Comparison of ENCODE assay signal across 23 cellular contexts in the genomic region with DNA sequence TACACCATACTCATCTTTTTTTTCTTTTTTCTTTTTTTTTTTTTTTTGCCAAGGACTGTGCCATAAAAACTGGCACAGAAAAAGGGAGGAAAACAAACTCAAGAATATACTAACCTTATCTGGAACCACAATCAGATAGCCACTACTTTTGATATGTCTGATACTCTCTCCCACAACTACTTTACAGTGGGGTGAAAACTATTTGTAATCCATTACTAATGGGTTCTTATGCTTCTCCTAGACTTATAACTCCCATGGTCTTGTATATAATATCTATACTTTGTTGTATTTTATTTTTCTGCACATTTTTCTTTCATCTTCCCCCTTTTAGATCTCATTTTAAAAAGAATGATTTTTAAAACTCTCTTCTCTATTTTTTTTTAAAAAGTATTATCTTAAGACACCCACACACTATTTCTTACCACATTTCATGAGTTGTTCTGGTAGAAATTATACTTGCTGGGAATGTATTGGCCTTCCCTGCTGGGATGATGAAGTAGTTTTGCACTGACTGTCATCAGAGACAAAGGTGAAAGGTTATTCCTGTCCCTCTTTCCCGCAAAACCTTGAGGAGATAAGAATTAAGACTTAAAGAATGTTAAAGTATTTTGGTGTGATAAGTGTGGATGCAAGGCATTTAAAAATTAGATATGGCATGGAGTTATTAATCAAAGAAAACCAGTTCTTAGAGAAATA.
"Had no signal": no experiment of that assay in that cellular context is flagged by ENCODE, and none has a peak within 500 bp of the region (broad histone marks: within the 10 kb centered on the region; RNA-seq: fewer than 3 reads in every experiment).

No MANE protein-coding gene starts in this region.

- ATAC-seq: body of pancreas; effector memory CD8-positive, alpha-beta T cell; esophagus mucosa; left lung; naive thymus-derived CD4-positive, alpha-beta T cell; sciatic nerve had no signal

- H3K27ac Mint-ChIP-seq: activated naive CD8-positive, alpha-beta T cell treated with anti-CD3 and anti-CD28 coated beads, Interleukin-2, amount 10 ng/mL, durations not matched to agents 7 days and 5 days had no signal

- H3K27me3 Mint-ChIP-seq: effector memory CD8-positive, alpha-beta T cell had no signal

- H3K4me3 ChIP-seq: body of pancreas, colonic mucosa, dorsolateral prefrontal cortex, gastrocnemius medialis, left lung, lung, spleen, tibial nerve had no signal

- H3K4me1 Mint-ChIP-seq: neural crest cell had no signal

- H3K27ac ChIP-seq: body of pancreas, colonic mucosa, dorsolateral prefrontal cortex, gastrocnemius medialis, left lung, spleen, tibial nerve had no signal

- H3K27me3 ChIP-seq: body of pancreas, colonic mucosa, dorsolateral prefrontal cortex, gastrocnemius medialis, left lung, spleen, tibial nerve had no signal

- H3K4me3 Mint-ChIP-seq: activated naive CD8-positive, alpha-beta T cell treated with anti-CD3 and anti-CD28 coated beads, Interleukin-2, amount 10 ng/mL, durations not matched to agents 7 days and 5 days; effector memory CD8-positive, alpha-beta T cell; naive thymus-derived CD4-positive, alpha-beta T cell; neural crest cell had no signal

- H3K36me3 ChIP-seq: colonic mucosa, gastrocnemius medialis, left lung, spleen, tibial nerve had no signal

- H3K9me3 Mint-ChIP-seq: activated naive CD8-positive, alpha-beta T cell treated with anti-CD3 and anti-CD28 coated beads, Interleukin-2, amount 10 ng/mL, durations not matched to agents 7 days and 5 days; effector memory CD8-positive, alpha-beta T cell; naive thymus-derived CD4-positive, alpha-beta T cell; neural crest cell had no signal

- DNase-seq: activated CD4-positive, alpha-beta T cell treated with anti-CD3 and anti-CD28 coated beads for 1 hour; activated CD4-positive, alpha-beta T cell treated with anti-CD3 and anti-CD28 coated beads, Interleukin-2, amount 50 U/mL, for 4 hours; activated naive CD8-positive, alpha-beta T cell treated with anti-CD3 and anti-CD28 coated beads, Interleukin-2, amount 10 ng/mL, durations not matched to agents 7 days and 5 days; activated T-cell treated with anti-CD3 and anti-CD28 coated beads for 4 hours; body of pancreas; colonic mucosa; dorsolateral prefrontal cortex; effector memory CD8-positive, alpha-beta T cell; gastrocnemius medialis; hippocampal formation; kidney glomerular epithelial cell; left lung; naive thymus-derived CD4-positive, alpha-beta T cell; occipital lobe; spleen; stimulated activated CD4-positive, alpha-beta T cell treated with anti-CD3 and anti-CD28 coated beads, Interleukin-4, amount 100 ng/mL, for 1 hour; stimulated activated naive CD4-positive, alpha-beta T cell treated with Interleukin-2 at 50 U/mL for 16 hours; T-helper 1 cell had no signal

- H3K9me3 ChIP-seq: body of pancreas, colonic mucosa, gastrocnemius medialis, left lung, spleen, tibial nerve had no signal

- H3K4me1 ChIP-seq: body of pancreas, colonic mucosa, left lung, spleen, tibial nerve had no signal

- H3K36me3 Mint-ChIP-seq: activated naive CD8-positive, alpha-beta T cell treated with anti-CD3 and anti-CD28 coated beads, Interleukin-2, amount 10 ng/mL, durations not matched to agents 7 days and 5 days had no signal
